Comparison of ENCODE assay signal across 8 cellular contexts in genomic region chr5:74765929-74766328, GRCh38. TPM values are rescaled to one million over a fixed set of nuclear protein-coding genes. Genes with fewer than 3 reads are reported as not detected.
DNase-seq lines count a peak whose midpoint lies in the region; ATAC-seq and TF ChIP-seq lines count a peak whose summit lies in the region.

No MANE protein-coding gene starts in this region.

- peak overlapping the region; percentile 94 for H3K9ac ChIP-seq in OCI-LY1 (ENCODE audit: low read length)

- peak overlapping the region; percentile 86 for H3K4me2 ChIP-seq in OCI-LY1 (ENCODE audit: low read length)

- peaks cover 33% of the 10 kb centered on the region for H3K4me1 ChIP-seq in CD8-positive, alpha-beta memory T cell (ENCODE audit: insufficient read depth, low read length)
- peaks cover 34% of the 10 kb centered on the region for H3K4me1 ChIP-seq in OCI-LY1 (ENCODE audit: insufficient read depth, low read length, severe bottlenecking)

- H3K4me3 ChIP-seq in CD8-positive, alpha-beta memory T cell (ENCODE audit: low read length) = peak overlapping the region; percentile 96
- H3K4me3 ChIP-seq in OCI-LY1 (ENCODE audit: low read depth, low read length, poor library complexity, severe bottlenecking) = peak overlapping the region; percentile 95
- H3K4me3 ChIP-seq in epithelial cell of esophagus (ENCODE audit: low read length) = peak overlapping the region; percentile 94

- no peaks in the 10 kb centered on the region; the same call in 1 of the 2 replicates for H4K20me1 ChIP-seq in OCI-LY1 (ENCODE audit: insufficient read depth, low read length)

- H3K4me3 Mint-ChIP-seq in CD8-positive, alpha-beta memory T cell = peak overlapping the region; percentile 96 to 100 (median 100)
- peak overlapping the region; percentile 100 for H3K4me3 Mint-ChIP-seq in osteocyte (ENCODE audit: unreplicated experiment)

- H3K79me2 ChIP-seq in OCI-LY1 (ENCODE audit: insufficient read depth, low read length) = peaks cover 46% of the 10 kb centered on the region

- peak overlapping the region in 2 of 8 donors; percentile 94 to 98 for H3K27ac Mint-ChIP-seq in CD8-positive, alpha-beta memory T cell
- H3K27ac Mint-ChIP-seq in osteocyte (ENCODE audit: unreplicated experiment) = no peak overlapping the region

- no peak overlapping the region for H2AFZ ChIP-seq in OCI-LY1 (ENCODE audit: low read length)

- CTCF ChIA-PET in CD8-positive, alpha-beta memory T cell (lab: Charles Lee) = interaction anchor here (0.7 to 1.9 kb wide), 15 partner anchors 9 to 1489 kb away, joined by 3 to 7 read pairs (median 3); partner anchors contain the start of genes FAM169A, GCNT4 and HMGCR

- H3K4me1 Mint-ChIP-seq in CD8-positive, alpha-beta memory T cell = peaks cover 41 to 62% (median 57%) of the 10 kb centered on the region in 3 donors
- peaks cover 25% of the 10 kb centered on the region for H3K4me1 Mint-ChIP-seq in osteocyte (ENCODE audit: unreplicated experiment)

- POLR2A ChIA-PET in CD8-positive, alpha-beta memory T cell (lab: Charles Lee) = interaction anchor here (1.5 kb wide), 1 partner anchor 100 kb away, joined by 8 read pairs; the partner anchor contains the start of gene FAM169A

- no peak for DNase-seq in CD8-positive, alpha-beta memory T cell
- no peak for DNase-seq in epithelial cell of esophagus (ENCODE audit: low read depth)
- no peak for DNase-seq in osteocyte (ENCODE audit: extremely low spot score, unreplicated experiment)
- no peak for DNase-seq in HuH-7 (ENCODE audit: low spot score)
- no peak for DNase-seq in NCI-H146 (lab: John Stamatoyannopoulos, UW)

- H3K9me2 ChIP-seq in OCI-LY1 (ENCODE audit: low read depth, low read length) = no peaks in the 10 kb centered on the region

- H3K9me3 Mint-ChIP-seq in CD8-positive, alpha-beta memory T cell = no peaks in the 10 kb centered on the region
- H3K9me3 Mint-ChIP-seq in osteocyte (ENCODE audit: unreplicated experiment) = no peaks in the 10 kb centered on the region

- peaks cover 0 to 54% (median 2%) of the 10 kb centered on the region in 3 donors for H3K36me3 Mint-ChIP-seq in CD8-positive, alpha-beta memory T cell
- H3K36me3 Mint-ChIP-seq in osteocyte (ENCODE audit: unreplicated experiment) = peaks cover 22% of the 10 kb centered on the region

- no peaks in the 10 kb centered on the region for H3K27me3 ChIP-seq in CD8-positive, alpha-beta memory T cell (ENCODE audit: insufficient read depth, low read length, poor library complexity, severe bottlenecking)
- H3K27me3 ChIP-seq in OCI-LY1 (ENCODE audit: insufficient read depth, low read length) = no peaks in the 10 kb centered on the region

- no peak overlapping the region for H3K27ac ChIP-seq in CD8-positive, alpha-beta memory T cell (ENCODE audit: low read depth, low read length)
- H3K27ac ChIP-seq in OCI-LY1 (ENCODE audit: low read depth, low read length, poor library complexity, severe bottlenecking) = no peak overlapping the region

- H3F3A ChIP-seq in OCI-LY1 (ENCODE audit: insufficient read depth, low read length) = peaks cover 4% of the 10 kb centered on the region; the same call in 1 of the 2 replicates

- H3K9me3 ChIP-seq in CD8-positive, alpha-beta memory T cell (ENCODE audit: low read length) = no peaks in the 10 kb centered on the region
- no peaks in the 10 kb centered on the region for H3K9me3 ChIP-seq in OCI-LY1 (ENCODE audit: low read length)

- no peaks in the 10 kb centered on the region for H3K27me3 Mint-ChIP-seq in CD8-positive, alpha-beta memory T cell
- no peaks in the 10 kb centered on the region for H3K27me3 Mint-ChIP-seq in osteocyte (ENCODE audit: unreplicated experiment)

- TF ChIP-seq CTCF in OCI-LY1 (IDR thresholded peaks at IDR 0.05; ENCODE audit: low read length) (no peak), epithelial cell of esophagus (IDR thresholded peaks at IDR 0.05; ENCODE audit: insufficient read depth, low read depth, low read length, missing control alignments) (no peak), osteocyte (IDR thresholded peaks at IDR 0.05) (no peak)

- H3K36me3 ChIP-seq in CD8-positive, alpha-beta memory T cell (ENCODE audit: insufficient read depth, low read length) = peaks cover 10% of the 10 kb centered on the region
- H3K36me3 ChIP-seq in OCI-LY1 (ENCODE audit: insufficient read depth, low read length) = peaks cover 46% of the 10 kb centered on the region

- ATAC-seq in HG03097 (IDR thresholded peaks at IDR 0.05; ENCODE audit: low FRiP score, unreplicated experiment) (no peak), HG03045 (IDR thresholded peaks at IDR 0.05; ENCODE audit: unreplicated experiment) (no peak)

RNA-seq across cellular contexts. Expression of gene GFM2, which starts 1.0 kb away (rescaled TPM):
- 10 to 100 TPM; 33.2 to 33.9 TPM for total RNA-seq in CD8-positive, alpha-beta memory T cell
- 9.1 TPM for polyA plus RNA-seq in CD8-positive, alpha-beta memory T cell
- 20.6 and 21.6 TPM in 2 replicates for total RNA-seq in osteocyte

RNA-seq across cellular contexts. Expression of gene NSA2, which starts 1.1 kb away (rescaled TPM):
- total RNA-seq in CD8-positive, alpha-beta memory T cell = 100 to 1,000 TPM; 167 TPM
- polyA plus RNA-seq in CD8-positive, alpha-beta memory T cell = 52.2 TPM
- 62.3 and 66.4 TPM in 2 replicates for total RNA-seq in osteocyte
